Comparison of ENCODE assay signal across 8 cellular contexts in genomic region chr17:66426397-66427033, GRCh38.
DNase-seq lines count a peak whose midpoint lies in the region; ATAC-seq and TF ChIP-seq lines count a peak whose summit lies in the region.

No MANE protein-coding gene starts in this region.

- CTCF ChIA-PET in activated naive CD4-positive, alpha-beta T cell treated with anti-CD3 and anti-CD28 coated beads for 36 hours (lab: Charles Lee) = interaction anchor here (0.6 to 1.6 kb wide), 7 partner anchors 10 to 170 kb away, joined by 3 to 4 read pairs (median 3); no protein-coding TSS in a partner anchor

- no peaks in the 10 kb centered on the region for H3K36me3 Mint-ChIP-seq in activated naive CD4-positive, alpha-beta T cell treated with anti-CD3 and anti-CD28 coated beads for 36 hours (ENCODE audit: low read depth)
- H3K36me3 Mint-ChIP-seq in natural killer cell treated with Interleukin-12 subunit alpha and Interleukin-12 subunit beta and Interleukin-15 and Interleukin-18, amount 100 ng/mL, for 72 hours = no peaks in the 10 kb centered on the region

- peak; percentile 77 for DNase-seq in NCI-H69 (lab: John Stamatoyannopoulos, UW)
- DNase-seq in activated naive CD4-positive, alpha-beta T cell treated with anti-CD3 and anti-CD28 coated beads for 36 hours = peak; percentile 68
- no peak for DNase-seq in natural killer cell treated with Interleukin-12 subunit alpha and Interleukin-12 subunit beta and Interleukin-15 and Interleukin-18, amount 100 ng/mL, for 72 hours (ENCODE audit: low spot score)
- DNase-seq in GOT3 (lab: John Stamatoyannopoulos, UW) = no peak
- DNase-seq in DMS114 treated with DMSO at 0.1 percent for 48 hours (lab: John Stamatoyannopoulos, UW; ENCODE audit: unreplicated experiment) = no peak
- DNase-seq in occipital lobe (lab: John Stamatoyannopoulos, UW) = no peak

- H3K4me3 ChIP-seq in GM12875 (ENCODE audit: low read depth, low read length) = no peak overlapping the region

- no peaks in the 10 kb centered on the region for H3K27me3 Mint-ChIP-seq in activated naive CD4-positive, alpha-beta T cell treated with anti-CD3 and anti-CD28 coated beads for 36 hours (ENCODE audit: low read depth)
- H3K27me3 Mint-ChIP-seq in natural killer cell treated with Interleukin-12 subunit alpha and Interleukin-12 subunit beta and Interleukin-15 and Interleukin-18, amount 100 ng/mL, for 72 hours = no peaks in the 10 kb centered on the region

- TF ChIP-seq CTCF in GM12875 (IDR thresholded peaks at IDR 0.05; ENCODE audit: borderline replicate concordance, insufficient read depth, low read depth, low read length) = 0 out of 2 replicates have a peak, but pooled peaks have one; percentile 32

- H3K4me1 Mint-ChIP-seq in activated naive CD4-positive, alpha-beta T cell treated with anti-CD3 and anti-CD28 coated beads for 36 hours (ENCODE audit: low read depth) = peaks cover 81% of the 10 kb centered on the region
- peaks cover 27 to 30% of the 10 kb centered on the region in 2 donors for H3K4me1 Mint-ChIP-seq in natural killer cell treated with Interleukin-12 subunit alpha and Interleukin-12 subunit beta and Interleukin-15 and Interleukin-18, amount 100 ng/mL, for 72 hours (ENCODE audit: low read depth in 2 of 2)

- no peak overlapping the region for H3K4me3 Mint-ChIP-seq in activated naive CD4-positive, alpha-beta T cell treated with anti-CD3 and anti-CD28 coated beads for 36 hours
- H3K4me3 Mint-ChIP-seq in natural killer cell treated with Interleukin-12 subunit alpha and Interleukin-12 subunit beta and Interleukin-15 and Interleukin-18, amount 100 ng/mL, for 72 hours = peak overlapping the region; percentile 55

- intact Hi-C loops in activated naive CD4-positive, alpha-beta T cell treated with anti-CD3 and anti-CD28 coated beads for 36 hours (cut with micrococcal nuclease) = loop anchor here (1.0 to 5.0 kb wide), 6 partner anchors 41 to 246 kb away; no protein-coding TSS in a partner anchor

- peak; percentile 82 to 86 for ATAC-seq in natural killer cell treated with Interleukin-12 subunit alpha and Interleukin-12 subunit beta and Interleukin-15 and Interleukin-18, amount 100 ng/mL, for 72 hours
- no peak for ATAC-seq in HG03571 (IDR thresholded peaks at IDR 0.05; ENCODE audit: unreplicated experiment)

- no peaks in the 10 kb centered on the region for H3K9me3 Mint-ChIP-seq in activated naive CD4-positive, alpha-beta T cell treated with anti-CD3 and anti-CD28 coated beads for 36 hours
- H3K9me3 Mint-ChIP-seq in natural killer cell treated with Interleukin-12 subunit alpha and Interleukin-12 subunit beta and Interleukin-15 and Interleukin-18, amount 100 ng/mL, for 72 hours = no peaks in the 10 kb centered on the region

- H3K27ac Mint-ChIP-seq in activated naive CD4-positive, alpha-beta T cell treated with anti-CD3 and anti-CD28 coated beads for 36 hours = peak overlapping the region; percentile 83
- peak overlapping the region in 1 of 2 donors; percentile 41 for H3K27ac Mint-ChIP-seq in natural killer cell treated with Interleukin-12 subunit alpha and Interleukin-12 subunit beta and Interleukin-15 and Interleukin-18, amount 100 ng/mL, for 72 hours

Comparison
In these comparisons a context has a peak if more than half of its experiments do, and no peak if none do; other contexts are left out.
1. DNase-seq: peak in NCI-H69 (single experiment) and activated naive CD4-positive, alpha-beta T cell treated with anti-CD3 and anti-CD28 coated beads for 36 hours (single experiment); none in natural killer cell treated with Interleukin-12 subunit alpha and Interleukin-12 subunit beta and Interleukin-15 and Interleukin-18, amount 100 ng/mL, for 72 hours (single experiment), GOT3 (single experiment), DMS114 treated with DMSO at 0.1 percent for 48 hours (single experiment) and occipital lobe (single experiment).